25 cellular contexts compared by ENCODE assay signal in the genomic region with DNA sequence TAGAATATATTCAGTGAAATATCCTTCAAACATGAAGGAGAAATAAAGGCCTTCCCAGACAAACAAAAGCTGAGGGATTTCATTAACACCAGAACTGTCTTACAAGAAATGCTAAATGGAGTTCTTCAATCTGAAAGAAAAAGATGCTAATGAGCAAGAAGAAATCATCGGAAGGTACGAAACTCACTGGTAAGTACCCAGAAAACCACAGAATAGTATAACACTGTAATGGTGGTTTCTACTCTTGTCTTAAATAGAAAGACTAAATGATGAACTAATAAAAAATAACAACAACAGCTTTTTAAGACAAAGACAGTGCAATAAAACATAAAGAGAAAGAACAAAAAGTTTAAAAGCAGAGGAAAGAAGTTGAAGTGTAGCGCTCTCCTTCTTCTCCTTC. TPM values are rescaled to one million over a fixed set of nuclear protein-coding genes. Genes with fewer than 3 reads are reported as not detected.
DNase-seq lines count a peak whose midpoint lies in the region; ATAC-seq, FAIRE-seq and TF ChIP-seq lines count a peak whose summit lies in the region.
"Had no signal": no experiment of that assay in that cellular context is flagged by ENCODE, and none has a peak within 500 bp of the region (broad histone marks: within the 10 kb centered on the region; RNA-seq: fewer than 3 reads in every experiment).

No MANE protein-coding gene starts in this region.

- no peak overlapping the region for H3K9ac ChIP-seq in KMS-11
- H3K9ac ChIP-seq in GM12878 (ENCODE audit: control insufficient read depth, insufficient read depth, low read length) = no peak overlapping the region
- H3K9ac ChIP-seq: BLaER1 had no signal

- no peaks in the 10 kb centered on the region for H3K79me2 ChIP-seq in KMS-11 (ENCODE audit: insufficient read depth, low read depth)
- H3K79me2 ChIP-seq in GM12878 (ENCODE audit: control insufficient read depth, insufficient read depth, low read length) = no peaks in the 10 kb centered on the region

- in situ Hi-C loops in GM12878 (cut with MboI) = no loop called here

- peak overlapping the region; percentile 24 for H3K27ac Mint-ChIP-seq in progenitor cell of endocrine pancreas
- no peak overlapping the region for H3K27ac Mint-ChIP-seq in CD4-positive, alpha-beta memory T cell
- H3K27ac Mint-ChIP-seq: CD14-positive monocyte; CD8-positive, alpha-beta T cell; H9; IgD-negative memory B cell had no signal

- H3K9me3 Mint-ChIP-seq in progenitor cell of endocrine pancreas (ENCODE audit: low read depth) = peaks cover 10% of the 10 kb centered on the region
- peaks cover 0 to 9% (median 4%) of the 10 kb centered on the region in 8 donors for H3K9me3 Mint-ChIP-seq in CD4-positive, alpha-beta memory T cell
- H3K9me3 Mint-ChIP-seq: CD8-positive, alpha-beta T cell had no signal

- no peak overlapping the region for H3K4me3 Mint-ChIP-seq in progenitor cell of endocrine pancreas (ENCODE audit: low read depth)
- H3K4me3 Mint-ChIP-seq in CD4-positive, alpha-beta memory T cell = no peak overlapping the region
- H3K4me3 Mint-ChIP-seq: CD14-positive monocyte; CD8-positive, alpha-beta T cell; H9; IgD-negative memory B cell had no signal

- no TSS peak for BruUV-seq in GM12878 (replicated peaks; lab: Mats Ljungman, UMichigan)

- POLR2A ChIA-PET in A549 (lab: Yijun Ruan, JAX) = no interaction called here
- POLR2A ChIA-PET in GM12878 (lab: Charles Lee) = interaction anchor here (0.7 kb wide), 1 partner anchor 652 kb away, joined by 4 read pairs; no protein-coding TSS in a partner anchor
- POLR2A ChIA-PET in CD4-positive, alpha-beta memory T cell (lab: Charles Lee; ENCODE audit: partially characterized antibody) = no interaction called here

- no peaks in the 10 kb centered on the region for H3K36me3 ChIP-seq in KMS-11 (ENCODE audit: insufficient read depth)
- no peaks in the 10 kb centered on the region for H3K36me3 ChIP-seq in GM12878 (ENCODE audit: control insufficient read depth in 2 of 2, insufficient read depth in 2 of 2, low read length in 1 of 2)
- H3K36me3 ChIP-seq in CD4-positive, alpha-beta memory T cell (ENCODE audit: insufficient read depth, low read length) = no peaks in the 10 kb centered on the region
- H3K36me3 ChIP-seq: BLaER1 had no signal

- intact Hi-C loops in GM12878 (cut with micrococcal nuclease; ENCODE audit: unreplicated experiment) = no loop called here
- intact Hi-C loops in CD4-positive, alpha-beta memory T cell (cut with micrococcal nuclease) = no loop called here

- H2AFZ ChIP-seq in KMS-11 (ENCODE audit: low read depth) = peak overlapping the region; percentile 38
- no peak overlapping the region for H2AFZ ChIP-seq in GM12878 (ENCODE audit: control insufficient read depth, low read depth, low read length)

- RAD21 ChIA-PET in GM12878 (lab: Charles Lee; ENCODE audit: unreplicated experiment) = no interaction called here

- no peaks in the 10 kb centered on the region for H3K27me3 Mint-ChIP-seq in progenitor cell of endocrine pancreas
- H3K27me3 Mint-ChIP-seq in CD4-positive, alpha-beta memory T cell = peaks cover 16 to 17% of the 10 kb centered on the region in 2 donors

- no peaks in the 10 kb centered on the region for H3K36me3 Mint-ChIP-seq in progenitor cell of endocrine pancreas (ENCODE audit: insufficient read depth)
- H3K36me3 Mint-ChIP-seq in CD4-positive, alpha-beta memory T cell = peaks cover 0 to 5% of the 10 kb centered on the region in 2 donors
- H3K36me3 Mint-ChIP-seq: CD14-positive monocyte; CD8-positive, alpha-beta T cell; IgD-negative memory B cell had no signal

- H3K4me1 ChIP-seq in A549 = no peaks in the 10 kb centered on the region
- peaks cover 22% of the 10 kb centered on the region for H3K4me1 ChIP-seq in KMS-11 (ENCODE audit: low read depth, poor library complexity, severe bottlenecking)
- H3K4me1 ChIP-seq in GM12878 (ENCODE audit: control insufficient read depth, insufficient read depth, low read length) = no peaks in the 10 kb centered on the region
- H3K4me1 ChIP-seq in CD4-positive, alpha-beta memory T cell (ENCODE audit: insufficient read depth, low read length) = no peaks in the 10 kb centered on the region
- H3K4me1 ChIP-seq: BLaER1 had no signal

- ATAC-seq in A549 (no peak), GM12878 (peak; percentile 57)
- ATAC-seq: CD8-positive, alpha-beta T cell; HepG2 had no signal

- H3K4me1 Mint-ChIP-seq in progenitor cell of endocrine pancreas (ENCODE audit: low read depth) = no peaks in the 10 kb centered on the region
- no peaks in the 10 kb centered on the region for H3K4me1 Mint-ChIP-seq in CD4-positive, alpha-beta memory T cell
- H3K4me1 Mint-ChIP-seq: CD14-positive monocyte had no signal

- TF ChIP-seq POLR2A in A549 (IDR thresholded peaks at IDR 0.05; ENCODE audit: low read length) (no peak), GM12878 (IDR thresholded peaks at IDR 0.05; ENCODE audit: low read depth, low read length) (no peak)

- H3K9me3 ChIP-seq in A549 (peaks cover 15% of the 10 kb centered on the region), GM12878 (replicated peaks; ENCODE audit: control insufficient read depth, insufficient read depth, low read length) (no peaks in the 10 kb centered on the region)
- H3K9me3 ChIP-seq in CD4-positive, alpha-beta memory T cell (ENCODE audit: control insufficient read depth in 1 of 2, low read length in 2 of 2) = no peaks in the 10 kb centered on the region

- H3K27me3 ChIP-seq in KMS-11 (ENCODE audit: insufficient read depth, low read depth) (no peaks in the 10 kb centered on the region), GM12878 (replicated peaks in 1 of 2; ENCODE audit: control insufficient read depth in 2 of 2, insufficient read depth in 2 of 2, low read length in 1 of 2) (no peaks in the 10 kb centered on the region)
- no peaks in the 10 kb centered on the region for H3K27me3 ChIP-seq in CD4-positive, alpha-beta memory T cell (ENCODE audit: insufficient read depth, low read length)
- H3K27me3 ChIP-seq: BLaER1 had no signal

- WGBS in A549 (ENCODE audit: missing lambda C conversion rate) = 88% methylated on average over 3 of the region's 3 CpGs
- 47% methylated on average over 3 of the region's 3 CpGs for WGBS in GM12878 (ENCODE audit: insufficient coverage, insufficient replicate concordance, low lambda C conversion rate, missing lambda C conversion rate)

- TF ChIP-seq CTCF in A549 (IDR thresholded peaks at IDR 0.05) (no peak), KMS-11 (conservative IDR thresholded peaks at IDR 0.05; ENCODE audit: low read depth, low read length) (no peak), GM12878 (IDR thresholded peaks at IDR 0.05 in 2 of 3, conservative IDR thresholded peaks at IDR 0.05 in 1 of 3; ENCODE audit: control insufficient read depth in 2 of 3, extremely low read depth in 1 of 3, insufficient read depth in 1 of 3, low read depth in 3 of 3, low read length in 3 of 3) (no peak), progenitor cell of endocrine pancreas (IDR thresholded peaks at IDR 0.05; ENCODE audit: unreplicated experiment) (no peak)

- no peak for DNase-seq in A549 (ENCODE audit: low read depth in 1 of 2, low spot score in 1 of 2)
- DNase-seq in GM12878 (ENCODE audit: low read depth, low spot score) = no peak
- no peak for DNase-seq in progenitor cell of endocrine pancreas (ENCODE audit: low spot score, unreplicated experiment)
- no peak for DNase-seq in DMS 273 (lab: John Stamatoyannopoulos, UW; ENCODE audit: unreplicated experiment)
- DNase-seq in HT-29 (ENCODE audit: low spot score) = no peak
- no peak for DNase-seq in CD4-positive, alpha-beta memory T cell
- DNase-seq: Calu3; CD8-positive, alpha-beta T cell; DMS 273 treated with DMSO at 0.1 percent for 48 hours; DMS53; DND-41; EL; GOT3; H9 had no signal

- TF ChIP-seq EP300 in A549 (IDR thresholded peaks at IDR 0.05) (no peak), GM12878 (IDR thresholded peaks at IDR 0.05; ENCODE audit: borderline replicate concordance in 1 of 2, control insufficient read depth in 1 of 2, low read depth in 2 of 2, low read length in 2 of 2) (no peak)

- TF ChIP-seq RAD21 in A549 (conservative IDR thresholded peaks at IDR 0.05 in 1 of 2, IDR thresholded peaks at IDR 0.05 in 1 of 2) (no peak), GM12878 (IDR thresholded peaks at IDR 0.05; ENCODE audit: insufficient read depth, low read depth, low read length) (no peak)

- H3K4me3 ChIP-seq in A549 = no peak overlapping the region
- no peak overlapping the region for H3K4me3 ChIP-seq in KMS-11 (IDR thresholded peaks at IDR 0.05; ENCODE audit: insufficient read depth, low read depth, low read length)
- no peak overlapping the region for H3K4me3 ChIP-seq in GM12878
- H3K4me3 ChIP-seq in CD4-positive, alpha-beta memory T cell (ENCODE audit: low read length in 2 of 2) = no peak overlapping the region
- H3K4me3 ChIP-seq: BLaER1 had no signal

- SMC1A ChIA-PET in GM12878 (lab: Charles Lee; ENCODE audit: uncharacterized antibody, unreplicated experiment) = no interaction called here

- H4K20me1 ChIP-seq in KMS-11 (ENCODE audit: insufficient read depth) (no peaks in the 10 kb centered on the region), GM12878 (ENCODE audit: control insufficient read depth, insufficient read depth) (no peaks in the 10 kb centered on the region)
- H4K20me1 ChIP-seq: BLaER1 had no signal

- FAIRE-seq in A549 (lab: Jason Lieb, UNC) (peak; percentile 73), GM12878 (lab: Jason Lieb, UNC) (no peak)
- FAIRE-seq: GM12892, GM18507, HepG2 had no signal

- H3K27ac ChIP-seq in A549 (no peak overlapping the region), KMS-11 (peak overlapping the region; percentile 74), GM12878 (ENCODE audit: control insufficient read depth, insufficient read depth) (no peak overlapping the region)
- H3K27ac ChIP-seq in CD4-positive, alpha-beta memory T cell (ENCODE audit: low read depth, low read length) = no peak overlapping the region
- H3K27ac ChIP-seq: 22Rv1, BLaER1 had no signal

- CTCF ChIA-PET in A549 (lab: Yijun Ruan, JAX) (interaction anchor here (0.7 to 1.0 kb wide), 3 partner anchors 33 to 99 kb away, joined by 3 to 5 read pairs (median 3); no protein-coding TSS in a partner anchor), GM12878 (lab: Yijun Ruan, JAX) (interaction anchor here (1.0 to 1.1 kb wide), 2 partner anchors 12 to 150 kb away, joined by 3 read pairs; no protein-coding TSS in a partner anchor)
- CTCF ChIA-PET in CD4-positive, alpha-beta memory T cell (lab: Charles Lee; ENCODE audit: partially characterized antibody) = interaction anchor here (1.1 kb wide), 1 partner anchor 12 kb away, joined by 3 read pairs; no protein-coding TSS in a partner anchor

- H3K4me2 ChIP-seq in A549 (no peak overlapping the region), KMS-11 (peak overlapping the region; percentile 39), GM12878 (ENCODE audit: control insufficient read depth, insufficient read depth) (no peak overlapping the region)
- H3K4me2 ChIP-seq: BLaER1 had no signal

RNA-seq across cellular contexts. Expression of gene RNF212B, which starts 18.7 kb away (rescaled TPM):
- not detected in 2 replicates for polyA plus RNA-seq in A549 (2011; rRNA removed)
- not detected in 2 replicates for polyA plus RNA-seq in A549 (2012; cell fraction: cytosol; rRNA removed)
- polyA plus RNA-seq in A549 (2012; cell fraction: nucleus; rRNA removed) = not detected in 2 replicates
- polyA plus RNA-seq in A549 (2017; fragmentation: RNase III; extraction: RNeasy Plus Mini Kit Qiagen cat#74134 plus additional on column Dnase treatment) = not detected in 3 replicates
- polyA minus RNA-seq in A549 (2011; rRNA and poly(A)+ RNA removed) = not detected in 2 replicates
- total RNA-seq in GM12878 (2013; cell fraction: nucleolus; rRNA removed) = not detected in 2 replicates
- total RNA-seq in GM12878 (2014; rRNA removed) = not detected in 2 replicates
- not detected in 2 replicates for total RNA-seq in GM12878 (2014; rRNA removed; fragmentation: Illumina TruSeq; extraction: Trizol)
- not detected in 2 replicates for total RNA-seq in GM12878 (2021)
- polyA plus RNA-seq in GM12878 (2011; ENCODE audit: low read depth) = not detected
- not detected in 2 replicates for polyA plus RNA-seq in GM12878 (2011; rRNA removed)
- not detected in 2 replicates for polyA plus RNA-seq in GM12878 (2011; cell fraction: cytosol; rRNA removed)
- not detected in 2 replicates for polyA plus RNA-seq in GM12878 (2011; cell fraction: nucleus; rRNA removed)
- polyA plus RNA-seq in GM12878 (2012) = not detected in 2 replicates
- polyA plus RNA-seq in GM12878 (2014; fragmentation: Illumina TruSeq; extraction: Trizol) = not detected in 2 replicates
- not detected for polyA plus RNA-seq in GM12878 (2014; fragmentation: Nextera tagmentation; extraction: Ambion mirVana)
- not detected in 2 replicates for polyA plus RNA-seq in GM12878 (2014; rRNA removed)
- not detected for polyA plus RNA-seq in GM12878 (2016; fragmentation: Nextera tagmentation; extraction: Ambion mirVana)
- polyA minus RNA-seq in GM12878 (2011; rRNA and poly(A)+ RNA removed) = not detected in 2 replicates
- polyA minus RNA-seq in GM12878 (2011; cell fraction: cytosol; rRNA and poly(A)+ RNA removed) = not detected in 2 replicates
- not detected in 2 replicates for polyA minus RNA-seq in GM12878 (2011; cell fraction: nucleus; rRNA and poly(A)+ RNA removed)
- total RNA-seq in progenitor cell of endocrine pancreas = not detected in 2 replicates
- not detected in 2 replicates for total RNA-seq in HT-29 (2014; rRNA removed; shearing (Covaris generic))
- total RNA-seq in CD4-positive, alpha-beta memory T cell = not detected
- not detected for polyA plus RNA-seq in CD4-positive, alpha-beta memory T cell
- total RNA-seq: A673; Calu3; CD8-positive, alpha-beta T cell; G401; HepG2 had no signal
- polyA plus RNA-seq: AG04450, CD14-positive monocyte, IgD-negative memory B cell had no signal

RNA-seq across cellular contexts. Expression of gene SLC7A8, which starts 35.6 kb away (rescaled TPM):
- polyA plus RNA-seq in A549 (2011; rRNA removed) (0.28 and 0.45 TPM in 2 replicates), A549 (2017; fragmentation: RNase III; extraction: RNeasy Plus Mini Kit Qiagen cat#74134 plus additional on column Dnase treatment) (0.35 to 0.49 TPM (median 0.39 TPM) in 3 replicates), GM12878 (2011; rRNA removed) (not detected in 2 replicates), GM12878 (2014; fragmentation: Illumina TruSeq; extraction: Trizol) (0.06 TPM in 1 of 2 replicates, not detected in the other), GM12878 (2014; fragmentation: Nextera tagmentation; extraction: Ambion mirVana) (not detected), GM12878 (2014; rRNA removed) (not detected in 2 replicates), GM12878 (2016; fragmentation: Nextera tagmentation; extraction: Ambion mirVana) (under 1 TPM in 1 of 2 experiments, not detected in 1; 0.21 TPM)
- 0.08 and 0.09 TPM in 2 replicates for polyA plus RNA-seq in A549 (2012; cell fraction: cytosol; rRNA removed)
- polyA plus RNA-seq in A549 (2012; cell fraction: nucleus; rRNA removed) = 0.07 and 0.16 TPM in 2 replicates
- polyA minus RNA-seq in A549 (2011; rRNA and poly(A)+ RNA removed) = 0.17 and 0.73 TPM in 2 replicates
- total RNA-seq in GM12878 (2013; cell fraction: nucleolus; rRNA removed) = not detected in 2 replicates
- total RNA-seq in GM12878 (2014; rRNA removed) (not detected in 2 replicates), GM12878 (2014; rRNA removed; fragmentation: Illumina TruSeq; extraction: Trizol) (not detected in 2 replicates), GM12878 (2021) (0.28 and 0.45 TPM in 2 replicates), progenitor cell of endocrine pancreas (28.3 and 30.9 TPM in 2 replicates)
- not detected for polyA plus RNA-seq in GM12878 (2011; ENCODE audit: low read depth)
- polyA plus RNA-seq in GM12878 (2011; cell fraction: cytosol; rRNA removed) = not detected in 2 replicates
- polyA plus RNA-seq in GM12878 (2011; cell fraction: nucleus; rRNA removed) = 0.04 and 0.06 TPM in 2 replicates
- not detected in 2 replicates for polyA plus RNA-seq in GM12878 (2012)
- not detected in 2 replicates for polyA minus RNA-seq in GM12878 (2011; rRNA and poly(A)+ RNA removed)
- polyA minus RNA-seq in GM12878 (2011; cell fraction: cytosol; rRNA and poly(A)+ RNA removed) = not detected in 2 replicates
- polyA minus RNA-seq in GM12878 (2011; cell fraction: nucleus; rRNA and poly(A)+ RNA removed) = not detected in 2 replicates
- 0.03 and 0.23 TPM in 2 replicates for total RNA-seq in HT-29 (2014; rRNA removed; shearing (Covaris generic))
- total RNA-seq in CD4-positive, alpha-beta memory T cell = 1 to 10 TPM; 2.4 to 4.1 TPM
- under 1 TPM; 0.56 to 0.62 TPM for polyA plus RNA-seq in CD4-positive, alpha-beta memory T cell
- total RNA-seq: Calu3, HepG2 had no signal
